12 cellular contexts compared by ENCODE assay signal in the genomic region with DNA sequence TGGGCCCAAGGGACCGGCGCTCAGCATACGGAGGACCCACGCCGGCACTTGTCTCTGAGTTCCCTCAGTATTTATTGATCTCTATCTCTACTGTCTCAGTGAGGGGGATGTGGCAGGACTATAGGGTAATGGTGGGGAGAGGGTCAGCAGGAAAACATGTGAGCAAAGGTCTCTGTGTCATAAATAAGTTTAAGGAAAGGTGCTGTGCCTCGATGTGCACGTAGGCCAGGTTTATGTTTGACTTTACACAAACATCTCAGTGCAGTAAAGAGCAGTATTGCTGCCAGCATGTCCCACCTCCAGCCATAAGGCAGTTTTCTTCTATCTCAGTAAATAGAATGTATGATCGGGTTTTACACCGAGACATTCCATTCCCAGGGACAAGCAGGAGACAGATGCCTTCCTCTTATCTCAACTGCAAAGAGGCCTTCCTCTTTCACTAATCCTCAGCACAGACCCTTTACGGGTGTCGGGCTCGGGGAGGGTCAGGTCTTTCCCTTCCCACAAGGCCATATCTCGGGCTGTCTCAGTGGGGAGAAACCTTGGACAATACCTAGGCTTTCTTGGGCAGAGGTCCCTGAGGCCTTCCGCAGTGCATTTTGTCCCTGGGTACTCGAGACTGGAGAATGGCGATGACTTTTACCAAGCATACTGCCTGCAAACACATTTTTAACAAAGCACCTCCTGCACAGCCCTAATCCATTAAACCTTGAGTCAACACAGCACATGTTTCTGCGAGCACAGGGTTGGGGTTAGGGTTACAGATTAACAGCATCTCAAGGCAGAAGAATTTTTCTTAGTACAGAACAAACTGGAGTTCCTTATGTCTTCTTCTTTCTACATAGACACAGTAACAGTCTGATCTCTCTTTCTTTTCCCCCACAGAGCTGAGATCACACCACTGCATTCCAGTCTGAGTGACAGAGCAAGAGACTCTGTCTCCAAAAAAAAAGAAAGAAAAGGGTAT. TPM values are rescaled to one million over a fixed set of nuclear protein-coding genes. Genes with fewer than 3 reads are reported as not detected.
A peak's percentile ranks its signal among the peaks of the same experiment; 100 is the strongest.
DNase-seq lines count a peak whose midpoint lies in the region; ATAC-seq and TF ChIP-seq lines count a peak whose summit lies in the region.
"Not testable (repeated sequence)": the region's sequence is repeated elsewhere in the genome, so short reads cannot be mapped to it uniquely, and the experiment has no call there.
"Had no signal": no experiment of that assay in that cellular context is flagged by ENCODE, and none has a peak within 500 bp of the region (broad histone marks: within the 10 kb centered on the region; RNA-seq: fewer than 3 reads in every experiment).

No MANE protein-coding gene starts in this region.

- H3K27ac ChIP-seq in CD8-positive, alpha-beta T cell (ENCODE audit: low read depth, low read length): not testable (repeated sequence)
- H3K27ac ChIP-seq in HUES64 (ENCODE audit: low read depth, low read length) (peak overlapping the region; percentile 24; the same call in 1 of the 2 replicates), transverse colon (peak overlapping the region; percentile 68 to 76 (median 69))

- not testable (repeated sequence) for H3K27me3 ChIP-seq in CD8-positive, alpha-beta T cell (ENCODE audit: insufficient read depth, low read length); HUES64 (ENCODE audit: insufficient read depth, low read length); transverse colon

- not testable (repeated sequence) for ATAC-seq in CD8-positive, alpha-beta T cell
- ATAC-seq in left colon: peak; percentile 27

- H3K4me3 Mint-ChIP-seq in CD8-positive, alpha-beta T cell; T-helper 2 cell treated with Interferon-gamma antibody and Interleukin-4, amounts not matched to agents 5 μg/mL and 100 μg/mL, for 36 hours; activated naive CD4-positive, alpha-beta T cell treated with anti-CD3 and anti-CD28 coated beads, Interleukin-2, amount 50 U/mL, for 24 hours; nephron: not testable (repeated sequence)

- H3K9me3 ChIP-seq in CD8-positive, alpha-beta T cell (ENCODE audit: low read length); HUES64 (ENCODE audit: insufficient read depth, low read depth, low read length); transverse colon: not testable (repeated sequence)

- DNase-seq in CD8-positive, alpha-beta T cell; T-helper 2 cell treated with Interferon-gamma antibody and Interleukin-4, amounts not matched to agents 5 μg/mL and 100 μg/mL, for 36 hours (ENCODE audit: low spot score): not testable (repeated sequence)
- DNase-seq in glomerular visceral epithelial cell (ENCODE audit: extremely low spot score): peak; percentile 85
- peak; percentile 29 to 57 for DNase-seq in left colon
- peak; percentile 34 for DNase-seq in transverse colon

- peaks cover 41% of the 10 kb centered on the region for H3K36me3 Mint-ChIP-seq in CD8-positive, alpha-beta T cell
- H3K36me3 Mint-ChIP-seq in T-helper 2 cell treated with Interferon-gamma antibody and Interleukin-4, amounts not matched to agents 5 μg/mL and 100 μg/mL, for 36 hours (ENCODE audit: low read depth): peaks cover 29% of the 10 kb centered on the region
- H3K36me3 Mint-ChIP-seq in activated naive CD4-positive, alpha-beta T cell treated with anti-CD3 and anti-CD28 coated beads, Interleukin-2, amount 50 U/mL, for 24 hours; nephron (ENCODE audit: low read depth): not testable (repeated sequence)

- in situ Hi-C loops in transverse colon (cut with MboI; ENCODE audit: low pct_ligation_motif_present in 1 of 4, low pct_unique_long_range_greater_than_20kb in 1 of 4, low sequenced_read_pairs in 3 of 4): not testable (repeated sequence)

- H3K4me3 ChIP-seq in CD8-positive, alpha-beta T cell (ENCODE audit: low read depth, low read length); HUES64 (ENCODE audit: low read length); transverse colon: not testable (repeated sequence)

- H3K9ac ChIP-seq in HUES64 (ENCODE audit: low read depth, low read length): peak overlapping the region; percentile 36; the same call in 1 of the 2 replicates

- TF ChIP-seq CTCF in CD8-positive, alpha-beta T cell (IDR thresholded peaks at IDR 0.05); nephron (IDR thresholded peaks at IDR 0.05; ENCODE audit: unreplicated experiment in 3 of 3); transverse colon (IDR thresholded peaks at IDR 0.05): not testable (repeated sequence)

- peak overlapping the region; percentile 28 for H3K27ac Mint-ChIP-seq in CD8-positive, alpha-beta T cell
- peak overlapping the region; percentile 71 for H3K27ac Mint-ChIP-seq in T-helper 2 cell treated with Interferon-gamma antibody and Interleukin-4, amounts not matched to agents 5 μg/mL and 100 μg/mL, for 36 hours
- H3K27ac Mint-ChIP-seq in activated naive CD4-positive, alpha-beta T cell treated with anti-CD3 and anti-CD28 coated beads, Interleukin-2, amount 50 U/mL, for 24 hours: peak overlapping the region; percentile 52
- H3K27ac Mint-ChIP-seq in nephron: peak overlapping the region; percentile 94 to 96 (median 95)

- peaks cover 23% of the 10 kb centered on the region for H3K4me1 Mint-ChIP-seq in CD8-positive, alpha-beta T cell (ENCODE audit: low read depth)
- H3K4me1 Mint-ChIP-seq in T-helper 2 cell treated with Interferon-gamma antibody and Interleukin-4, amounts not matched to agents 5 μg/mL and 100 μg/mL, for 36 hours (ENCODE audit: low read depth): peaks cover 56% of the 10 kb centered on the region
- peaks cover 34% of the 10 kb centered on the region for H3K4me1 Mint-ChIP-seq in activated naive CD4-positive, alpha-beta T cell treated with anti-CD3 and anti-CD28 coated beads, Interleukin-2, amount 50 U/mL, for 24 hours
- H3K4me1 Mint-ChIP-seq in nephron: peaks cover 17% of the 10 kb centered on the region

- intact Hi-C loops in CD8-positive, alpha-beta T cell (cut with DNase I, micrococcal nuclease); left colon (cut with DNase I, micrococcal nuclease); transverse colon (cut with DNase I; ENCODE audit: low total_unique reads): not testable (repeated sequence)

- peaks cover 11% of the 10 kb centered on the region for H3K4me1 ChIP-seq in CD8-positive, alpha-beta T cell (ENCODE audit: insufficient read depth, low read length)
- peaks cover 12% of the 10 kb centered on the region for H3K4me1 ChIP-seq in HUES64 (ENCODE audit: insufficient read depth, low read length)
- H3K4me1 ChIP-seq in transverse colon: peaks cover 0 to 49% (median 13%) of the 10 kb centered on the region in 4 donors

- H3K9me3 Mint-ChIP-seq in CD8-positive, alpha-beta T cell; T-helper 2 cell treated with Interferon-gamma antibody and Interleukin-4, amounts not matched to agents 5 μg/mL and 100 μg/mL, for 36 hours; activated naive CD4-positive, alpha-beta T cell treated with anti-CD3 and anti-CD28 coated beads, Interleukin-2, amount 50 U/mL, for 24 hours; nephron: not testable (repeated sequence)

- TF ChIP-seq POLR2A in transverse colon (IDR thresholded peaks at IDR 0.05): not testable (repeated sequence)

- POLR2A ChIA-PET in CD8-positive, alpha-beta T cell (lab: Charles Lee): not testable (repeated sequence)

- not testable (repeated sequence) for H3K27me3 Mint-ChIP-seq in CD8-positive, alpha-beta T cell (ENCODE audit: low read depth); T-helper 2 cell treated with Interferon-gamma antibody and Interleukin-4, amounts not matched to agents 5 μg/mL and 100 μg/mL, for 36 hours (ENCODE audit: low read depth); activated naive CD4-positive, alpha-beta T cell treated with anti-CD3 and anti-CD28 coated beads, Interleukin-2, amount 50 U/mL, for 24 hours; nephron (ENCODE audit: low read depth)

- not testable (repeated sequence) for H3K36me3 ChIP-seq in CD8-positive, alpha-beta T cell (ENCODE audit: insufficient read depth, low read length); HUES64 (ENCODE audit: insufficient read depth, low read length); transverse colon

- WGBS in HUES64: 78% methylated on average over 17 of the region's 17 CpGs
- 50 to 61% methylated on average over 2 to 17 of the region's 17 CpGs for WGBS in transverse colon (ENCODE audit: low coverage in 1 of 2), 2 donors

- not testable (repeated sequence) for TF ChIP-seq EP300 in transverse colon (IDR thresholded peaks at IDR 0.05; ENCODE audit: low read depth)

- CTCF ChIA-PET in CD8-positive, alpha-beta T cell (lab: Charles Lee): not testable (repeated sequence)

RNA-seq across cellular contexts. Expression of gene HAVCR1, which starts 24.5 kb away (rescaled TPM):
- 1 to 10 TPM; 2.3 to 2.6 TPM for total RNA-seq in CD8-positive, alpha-beta T cell
- not detected for polyA plus RNA-seq in HUES64 (2013, experiment 1 of 2)
- polyA plus RNA-seq in HUES64 (2013, experiment 2 of 2): not detected
- total RNA-seq in left colon (10 to 100 TPM in 1 of 2 donors, 1 to 10 TPM in 1; 3.9 to 16.3 TPM), transverse colon (1 to 10 TPM in 2 of 4 donors, under 1 TPM in 1, not detected in 1; 0.60 to 3.7 (median 2.9) TPM)
- total RNA-seq: LHCN-M2, NCI-H460 had no signal
- polyA plus RNA-seq: CD14-positive monocyte, IgD-negative memory B cell had no signal

Comparison
In these comparisons a context has a peak if more than half of its experiments do, and no peak if none do; other contexts are left out.
1. H3K27ac Mint-ChIP-seq: peak in every context shown above with its lines; median percentile 95 in nephron; 71 in T-helper 2 cell treated with Interferon-gamma antibody and Interleukin-4, amounts not matched to agents 5 μg/mL and 100 μg/mL, for 36 hours; 52 in activated naive CD4-positive, alpha-beta T cell treated with anti-CD3 and anti-CD28 coated beads, Interleukin-2, amount 50 U/mL, for 24 hours; 28 in CD8-positive, alpha-beta T cell.